20 cellular contexts compared by ENCODE assay signal in the genomic region with DNA sequence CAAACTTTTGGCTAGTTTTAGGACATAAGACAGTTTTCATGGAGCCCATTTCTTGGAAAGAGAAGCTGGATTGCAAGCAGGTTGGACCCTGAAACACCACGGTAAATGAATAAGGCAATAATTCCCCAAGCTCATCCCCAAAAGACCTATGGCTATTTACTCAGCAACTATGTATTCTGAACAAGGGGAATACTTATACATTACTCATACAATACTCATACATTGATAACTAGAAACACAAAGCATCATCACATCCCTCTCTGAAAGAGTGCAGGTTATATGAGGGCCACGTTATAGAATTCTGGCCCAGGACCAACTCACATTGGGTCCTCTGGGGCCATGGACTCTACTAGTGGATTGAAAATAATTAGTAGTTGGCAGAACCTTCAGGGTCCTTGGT.
A peak's percentile ranks its signal among the peaks of the same experiment; 100 is the strongest.
DNase-seq lines count a peak whose midpoint lies in the region; ATAC-seq and TF ChIP-seq lines count a peak whose summit lies in the region.
"Had no signal": no experiment of that assay in that cellular context is flagged by ENCODE, and none has a peak within 500 bp of the region (broad histone marks: within the 10 kb centered on the region; RNA-seq: fewer than 3 reads in every experiment).

No MANE protein-coding gene starts in this region.

- peaks cover 6% of the 10 kb centered on the region for H3K4me1 ChIP-seq in mammary epithelial cell (ENCODE audit: insufficient read depth, low read length)
- no peaks in the 10 kb centered on the region for H3K4me1 ChIP-seq in PC-9 (replicated peaks; ENCODE audit: insufficient read depth)
- H3K4me1 ChIP-seq in endodermal cell (ENCODE audit: control insufficient read depth, insufficient read depth, low read length) = peaks cover 14% of the 10 kb centered on the region
- H3K4me1 ChIP-seq in foreskin keratinocyte = peaks cover 5% of the 10 kb centered on the region
- H3K4me1 ChIP-seq in thyroid gland = no peaks in the 10 kb centered on the region
- H3K4me1 ChIP-seq: A549, Caco-2 had no signal

- no peaks in the 10 kb centered on the region for H3K9me3 ChIP-seq in mammary epithelial cell (replicated peaks; ENCODE audit: insufficient read depth, low read length)
- no peaks in the 10 kb centered on the region for H3K9me3 ChIP-seq in PC-9 (ENCODE audit: insufficient read depth, low read depth)
- no peaks in the 10 kb centered on the region for H3K9me3 ChIP-seq in endodermal cell (ENCODE audit: control insufficient read depth, low read length)
- no peaks in the 10 kb centered on the region for H3K9me3 ChIP-seq in thyroid gland
- H3K9me3 ChIP-seq: A549; BLaER1 treated with 17β-estradiol and CSF1 and Interleukin-3, amounts not matched to agents 10 nM and 100 nM; Caco-2 had no signal

- TF ChIP-seq CTCF in mammary epithelial cell (conservative IDR thresholded peaks at IDR 0.05 in 1 of 2, IDR thresholded peaks at IDR 0.05 in 1 of 2; ENCODE audit: extremely low read depth in 1 of 2, insufficient read depth in 1 of 2, low read depth in 1 of 2, low read length in 2 of 2) (no peak), MCF 10A (IDR thresholded peaks at IDR 0.05; ENCODE audit: unreplicated experiment) (no peak), PC-9 (conservative IDR thresholded peaks at IDR 0.05) (no peak), endodermal cell (conservative IDR thresholded peaks at IDR 0.05) (no peak), foreskin keratinocyte (conservative IDR thresholded peaks at IDR 0.05) (no peak), thyroid gland (IDR thresholded peaks at IDR 0.05) (no peak)

- H3K4me3 Mint-ChIP-seq in MCF 10A (ENCODE audit: unreplicated experiment) (no peak overlapping the region), endodermal cell (no peak overlapping the region)
- H3K4me3 Mint-ChIP-seq: B cell; CD4-positive, alpha-beta T cell; CD8-positive, alpha-beta T cell had no signal

- ATAC-seq in foreskin keratinocyte (peak; percentile 65), left cardiac atrium (no peak)
- ATAC-seq: A549; CD8-positive, alpha-beta T cell had no signal

- H4K20me1 ChIP-seq in mammary epithelial cell (ENCODE audit: insufficient read depth, low read length) = no peaks in the 10 kb centered on the region
- no peaks in the 10 kb centered on the region for H4K20me1 ChIP-seq in PC-9 (ENCODE audit: insufficient read depth)
- H4K20me1 ChIP-seq: BLaER1 treated with 17β-estradiol and CSF1 and Interleukin-3, amounts not matched to agents 10 nM and 100 nM had no signal

- CTCF ChIA-PET in mammary epithelial cell (lab: Charles Lee; ENCODE audit: low non-redundant PET) (interaction anchor here (0.7 kb wide), 1 partner anchor 633 kb away, joined by 4 read pairs; no protein-coding TSS in a partner anchor), MCF 10A (lab: Yijun Ruan, JAX) (no interaction called here), PC-9 (lab: Charles Lee) (no interaction called here)

- H3K4me1 Mint-ChIP-seq in MCF 10A (ENCODE audit: insufficient read depth, unreplicated experiment) = no peaks in the 10 kb centered on the region
- peaks cover 34% of the 10 kb centered on the region for H3K4me1 Mint-ChIP-seq in endodermal cell
- H3K4me1 Mint-ChIP-seq: B cell had no signal

- WGBS in mammary epithelial cell (ENCODE audit: low coverage, missing lambda C conversion rate) = 55% methylated on average over 2 of the region's 2 CpGs
- WGBS in endodermal cell (ENCODE audit: insufficient coverage in 1 of 2, insufficient read length in 1 of 2), 2 experiments = 80 to 89% methylated on average over 2 of the region's 2 CpGs
- 80 to 81% methylated on average over 2 of the region's 2 CpGs for WGBS in thyroid gland, 2 donors

- POLR2A ChIA-PET in MCF 10A (lab: Yijun Ruan, JAX) (no interaction called here), PC-9 (lab: Charles Lee; ENCODE audit: unreplicated experiment) (no interaction called here)

- H3K27ac ChIP-seq in mammary epithelial cell (ENCODE audit: insufficient read depth, low read depth, low read length) (no peak overlapping the region), PC-9 (no peak overlapping the region), endodermal cell (ENCODE audit: low read depth, low read length) (no peak overlapping the region), foreskin keratinocyte (no peak overlapping the region), thyroid gland (no peak overlapping the region)
- H3K27ac ChIP-seq: 22Rv1; A549; BLaER1 treated with 17β-estradiol and CSF1 and Interleukin-3, amounts not matched to agents 10 nM and 100 nM; C4-2B had no signal

- H3K4me2 ChIP-seq in mammary epithelial cell (ENCODE audit: insufficient read depth, low read depth, low read length) = no peak overlapping the region
- H3K4me2 ChIP-seq in PC-9 = no peak overlapping the region
- H3K4me2 ChIP-seq: A549; BLaER1 treated with 17β-estradiol and CSF1 and Interleukin-3, amounts not matched to agents 10 nM and 100 nM had no signal

- H3F3A ChIP-seq in PC-9 (ENCODE audit: insufficient read depth, low read depth) = no peaks in the 10 kb centered on the region

- DNase-seq in mammary epithelial cell (peak; percentile 32), MCF 10A (ENCODE audit: unreplicated experiment) (no peak), PC-9 (no peak), endodermal cell (no peak), foreskin keratinocyte (peak; percentile 6 to 15), left cardiac atrium (no peak), activated gamma-delta T cell treated with Interleukin-2 at 50 U/mL for 16 hours (no peak), thyroid gland (no peak)
- DNase-seq: AML-193; Caco-2; Calu3; CD4-positive, alpha-beta T cell; CD8-positive, alpha-beta T cell; DMS79 treated with DMSO at 0.1 percent for 48 hours; GDM1 had no signal

- H3K27me3 Mint-ChIP-seq in MCF 10A (ENCODE audit: insufficient read depth, unreplicated experiment) (no peaks in the 10 kb centered on the region), endodermal cell (ENCODE audit: insufficient read depth) (peaks cover 2% of the 10 kb centered on the region)
- H3K27me3 Mint-ChIP-seq: B cell; CD4-positive, alpha-beta T cell had no signal

- no peak overlapping the region for H3K27ac Mint-ChIP-seq in MCF 10A (ENCODE audit: low read depth, unreplicated experiment)
- no peak overlapping the region for H3K27ac Mint-ChIP-seq in endodermal cell
- H3K27ac Mint-ChIP-seq: B cell; CD4-positive, alpha-beta T cell; CD8-positive, alpha-beta T cell had no signal

- no peaks in the 10 kb centered on the region for H3K9me2 ChIP-seq in PC-9 (ENCODE audit: insufficient read depth)

- no peak for TF ChIP-seq POLR2A in thyroid gland (IDR thresholded peaks at IDR 0.05)

- in situ Hi-C loops in mammary epithelial cell (cut with MboI; ENCODE audit: low sequenced_read_pairs in 2 of 2) = no loop called here

- H3K36me3 Mint-ChIP-seq in MCF 10A (ENCODE audit: insufficient read depth, unreplicated experiment) (no peaks in the 10 kb centered on the region), endodermal cell (ENCODE audit: low read depth) (no peaks in the 10 kb centered on the region)
- H3K36me3 Mint-ChIP-seq: CD8-positive, alpha-beta T cell had no signal

- H3K36me3 ChIP-seq in mammary epithelial cell (ENCODE audit: insufficient read depth, low read length) (no peaks in the 10 kb centered on the region), PC-9 (ENCODE audit: low read depth) (no peaks in the 10 kb centered on the region), endodermal cell (ENCODE audit: control insufficient read depth, insufficient read depth, low read length) (no peaks in the 10 kb centered on the region), thyroid gland (no peaks in the 10 kb centered on the region)
- H3K36me3 ChIP-seq: BLaER1 treated with 17β-estradiol and CSF1 and Interleukin-3, amounts not matched to agents 10 nM and 100 nM had no signal

- H3K27me3 ChIP-seq in mammary epithelial cell (ENCODE audit: insufficient read depth, low read length) (no peaks in the 10 kb centered on the region), PC-9 (ENCODE audit: insufficient read depth, low read depth) (no peaks in the 10 kb centered on the region), endodermal cell (ENCODE audit: control insufficient read depth, insufficient read depth, low read length, poor library complexity, severe bottlenecking) (no peaks in the 10 kb centered on the region), foreskin keratinocyte (no peaks in the 10 kb centered on the region), thyroid gland (no peaks in the 10 kb centered on the region)
- H3K27me3 ChIP-seq: BLaER1 treated with 17β-estradiol and CSF1 and Interleukin-3, amounts not matched to agents 10 nM and 100 nM had no signal

- no peaks in the 10 kb centered on the region for H3K79me2 ChIP-seq in mammary epithelial cell (ENCODE audit: insufficient read depth, low read length)
- no peaks in the 10 kb centered on the region for H3K79me2 ChIP-seq in PC-9 (ENCODE audit: low read depth)

- no peak overlapping the region for H3K9ac ChIP-seq in mammary epithelial cell (ENCODE audit: insufficient read depth, low read length)
- no peak overlapping the region for H3K9ac ChIP-seq in endodermal cell (ENCODE audit: extremely low read depth, low read length, poor library complexity, severe bottlenecking)
- H3K9ac ChIP-seq: BLaER1 treated with 17β-estradiol and CSF1 and Interleukin-3, amounts not matched to agents 10 nM and 100 nM had no signal

- H3K9me3 Mint-ChIP-seq in MCF 10A (ENCODE audit: unreplicated experiment) (no peaks in the 10 kb centered on the region), endodermal cell (no peaks in the 10 kb centered on the region)
- H3K9me3 Mint-ChIP-seq: CD4-positive, alpha-beta T cell had no signal

- H2AFZ ChIP-seq in mammary epithelial cell (ENCODE audit: low read depth, low read length) = no peak overlapping the region
- H2AFZ ChIP-seq in PC-9 = 0 out of 2 replicates have a peak overlapping the region, but pooled peaks have one; percentile 16

- BruUV-seq in mammary epithelial cell (replicated peaks; lab: Mats Ljungman, UMichigan) (no TSS peak), MCF 10A (replicated peaks; lab: Mats Ljungman, UMichigan) (no TSS peak), PC-9 (replicated peaks; lab: Mats Ljungman, UMichigan) (no TSS peak)

- H3K4me3 ChIP-seq in mammary epithelial cell (replicated peaks in 1 of 3; ENCODE audit: insufficient read depth in 1 of 3, low read depth in 2 of 3, low read length in 3 of 3) (no peak overlapping the region), PC-9 (no peak overlapping the region), endodermal cell (ENCODE audit: low read length) (peak overlapping the region; percentile 15), thyroid gland (replicated peaks in 1 of 3) (no peak overlapping the region)
- H3K4me3 ChIP-seq: A549; BLaER1 treated with 17β-estradiol and CSF1 and Interleukin-3, amounts not matched to agents 10 nM and 100 nM had no signal

- intact Hi-C loops in mammary epithelial cell (cut with micrococcal nuclease) = no loop called here
- intact Hi-C loops in MCF 10A (cut with micrococcal nuclease) = no loop called here
- intact Hi-C loops in PC-9 (cut with micrococcal nuclease; ENCODE audit: unreplicated experiment) = no loop called here
- intact Hi-C loops in left cardiac atrium (cut with DNase I) = no loop called here
- intact Hi-C loops in thyroid gland (cut with DNase I) = no loop called here

- dilution Hi-C loops in mammary epithelial cell (cut with HindIII; ENCODE audit: low sequenced_read_pairs) = no loop called here

Comparison
In these comparisons a context has a peak if more than half of its experiments do, and no peak if none do; other contexts are left out.
1. DNase-seq: peak in mammary epithelial cell (single experiment) and foreskin keratinocyte (2 of 2); none in MCF 10A (single experiment), PC-9 (0 of 2), endodermal cell (single experiment), left cardiac atrium (single experiment), activated gamma-delta T cell treated with Interleukin-2 at 50 U/mL for 16 hours (single experiment) and thyroid gland (0 of 2).